Comparison of ENCODE assay signal across 9 cellular contexts in the genomic region with DNA sequence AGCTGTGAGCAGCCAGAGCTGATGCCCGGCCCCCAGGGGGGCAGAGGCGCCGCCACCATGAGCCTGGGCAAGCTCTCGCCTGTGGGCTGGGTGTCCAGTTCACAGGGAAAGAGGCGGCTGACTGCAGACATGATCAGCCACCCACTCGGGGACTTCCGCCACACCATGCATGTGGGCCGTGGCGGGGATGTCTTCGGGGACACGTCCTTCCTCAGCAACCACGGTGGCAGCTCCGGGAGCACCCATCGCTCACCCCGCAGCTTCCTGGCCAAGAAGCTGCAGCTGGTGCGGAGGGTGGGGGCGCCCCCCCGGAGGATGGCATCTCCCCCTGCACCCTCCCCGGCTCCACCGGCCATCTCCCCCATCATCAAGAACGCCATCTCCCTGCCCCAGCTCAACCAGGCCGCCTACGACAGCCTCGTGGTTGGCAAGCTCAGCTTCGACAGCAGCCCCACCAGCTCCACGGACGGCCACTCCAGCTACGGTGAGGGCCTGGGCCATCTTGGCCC. TPM values are rescaled to one million over a fixed set of nuclear protein-coding genes. Genes with fewer than 3 reads are reported as not detected.
DNase-seq lines count a peak whose midpoint lies in the region; ATAC-seq and TF ChIP-seq lines count a peak whose summit lies in the region.
"Had no signal": no experiment of that assay in that cellular context is flagged by ENCODE, and none has a peak within 500 bp of the region (broad histone marks: within the 10 kb centered on the region; RNA-seq: fewer than 3 reads in every experiment).

No MANE protein-coding gene starts in this region.

- H3K4me1 Mint-ChIP-seq in glutamatergic neuron (ENCODE audit: low read depth, unreplicated experiment), result peaks cover 2% of the 10 kb centered on the region

- peaks cover 9% of the 10 kb centered on the region for H3K27me3 Mint-ChIP-seq in glutamatergic neuron (ENCODE audit: unreplicated experiment)

- H3K4me1 ChIP-seq in osteoblast (ENCODE audit: insufficient read depth, low read length), result peaks cover 57% of the 10 kb centered on the region
- H3K4me1 ChIP-seq: BE2C had no signal

- H3K4me3 ChIP-seq in osteoblast (ENCODE audit: insufficient read depth, low read length), result no peak overlapping the region

- no peak overlapping the region for H3K4me3 Mint-ChIP-seq in glutamatergic neuron (ENCODE audit: unreplicated experiment)

- peaks cover 51% of the 10 kb centered on the region for H3K36me3 ChIP-seq in osteoblast (ENCODE audit: insufficient read depth, low read length)
- H3K36me3 ChIP-seq: BE2C had no signal

- no peaks in the 10 kb centered on the region for H3K9me3 ChIP-seq in osteoblast (ENCODE audit: low read depth, low read length)
- H3K9me3 ChIP-seq: BE2C had no signal

- TF ChIP-seq CTCF in osteoblast (IDR thresholded peaks at IDR 0.05; ENCODE audit: extremely low read depth, low read depth, low read length) (no peak), glutamatergic neuron (IDR thresholded peaks at IDR 0.05; ENCODE audit: partially characterized antibody, unreplicated experiment) (no peak)

- no peak for ATAC-seq in GM19395 (IDR thresholded peaks at IDR 0.05; ENCODE audit: unreplicated experiment)

- H3K27ac Mint-ChIP-seq in glutamatergic neuron (ENCODE audit: unreplicated experiment), result no peak overlapping the region

- H2AFZ ChIP-seq in osteoblast (ENCODE audit: low read length), result no peak overlapping the region

- no peaks in the 10 kb centered on the region for H3K27me3 ChIP-seq in osteoblast (ENCODE audit: insufficient read depth, low read length)

- no peaks in the 10 kb centered on the region for H3K36me3 Mint-ChIP-seq in glutamatergic neuron (ENCODE audit: unreplicated experiment)

- no peak overlapping the region for H3K4me2 ChIP-seq in osteoblast (ENCODE audit: insufficient read depth, low read length)

- peaks cover 86% of the 10 kb centered on the region for H3K79me2 ChIP-seq in osteoblast (ENCODE audit: insufficient read depth, low read length)

- DNase-seq in CD1c-positive myeloid dendritic cell (ENCODE audit: extremely low spot score) (peak; percentile 90), osteoblast (ENCODE audit: insufficient read length, low spot score, missing footprints) (peak; percentile 53), glutamatergic neuron (no peak), NCI-H345 treated with DMSO at 0.1 percent for 48 hours (lab: John Stamatoyannopoulos, UW; ENCODE audit: unreplicated experiment) (no peak), NCI-H2029 (lab: John Stamatoyannopoulos, UW) (no peak)
- DNase-seq in activated CD4-positive, alpha-beta T cell treated with anti-CD3 and anti-CD28 coated beads for 48 hours, result peak; percentile 37
- DNase-seq: BE2C had no signal

- peaks cover 97% of the 10 kb centered on the region for H4K20me1 ChIP-seq in osteoblast (ENCODE audit: insufficient read depth, low read length)

- H3K9me3 Mint-ChIP-seq in glutamatergic neuron (ENCODE audit: unreplicated experiment), result peaks cover 5% of the 10 kb centered on the region

- peak overlapping the region; percentile 94 for H3K27ac ChIP-seq in cingulate gyrus (ENCODE audit: low read depth, low read length)
- peak overlapping the region; percentile 49 for H3K27ac ChIP-seq in osteoblast (ENCODE audit: low read depth, low read length)

RNA-seq across cellular contexts. Expression of gene CDC42EP1, which starts 6.1 kb away (rescaled TPM):
- total RNA-seq in osteoblast (28.6 and 35.5 TPM in 2 replicates), glutamatergic neuron (ENCODE audit: unreplicated experiment) (2.1 TPM)

RNA-seq across cellular contexts. Expression of gene LGALS2, which starts 13.5 kb away (rescaled TPM):
- total RNA-seq in osteoblast (not detected in 2 replicates), glutamatergic neuron (ENCODE audit: unreplicated experiment) (not detected)

RNA-seq across cellular contexts. Expression of gene GGA1, which starts 42.3 kb away (rescaled TPM):
- total RNA-seq in osteoblast (36.2 and 38.6 TPM in 2 replicates), glutamatergic neuron (ENCODE audit: unreplicated experiment) (104 TPM)

RNA-seq across cellular contexts. Expression of gene CARD10, which starts 47.2 kb away (rescaled TPM):
- total RNA-seq in osteoblast (11.9 and 12.7 TPM in 2 replicates), glutamatergic neuron (ENCODE audit: unreplicated experiment) (2.7 TPM)

Comparison
In these comparisons a context has a peak if more than half of its experiments do, and no peak if none do; other contexts are left out.
1. DNase-seq: peak in CD1c-positive myeloid dendritic cell (single experiment), activated CD4-positive, alpha-beta T cell treated with anti-CD3 and anti-CD28 coated beads for 48 hours (single experiment) and osteoblast (single experiment); none in glutamatergic neuron (single experiment), NCI-H345 treated with DMSO at 0.1 percent for 48 hours (single experiment) and NCI-H2029 (single experiment).